ENCODE assay signal across 1 cellular context in genomic region chr1:29230553-29231378, GRCh38.
TF ChIP-seq lines count a peak whose summit lies in the region.

A gene with protein sequence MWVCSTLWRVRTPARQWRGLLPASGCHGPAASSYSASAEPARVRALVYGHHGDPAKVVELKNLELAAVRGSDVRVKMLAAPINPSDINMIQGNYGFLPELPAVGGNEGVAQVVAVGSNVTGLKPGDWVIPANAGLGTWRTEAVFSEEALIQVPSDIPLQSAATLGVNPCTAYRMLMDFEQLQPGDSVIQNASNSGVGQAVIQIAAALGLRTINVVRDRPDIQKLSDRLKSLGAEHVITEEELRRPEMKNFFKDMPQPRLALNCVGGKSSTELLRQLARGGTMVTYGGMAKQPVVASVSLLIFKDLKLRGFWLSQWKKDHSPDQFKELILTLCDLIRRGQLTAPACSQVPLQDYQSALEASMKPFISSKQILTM (minus strand): TSS chr1:29230934. CDS start chr1:29230906, 28 bp downstream.

TF ChIP-seq in GM12878, 131 proteins besides CTCF, POLR2A, EP300 and RAD21 (continued from another document):
- TF ChIP-seq SPI1 (IDR thresholded peaks at IDR 0.05; ENCODE audit: borderline replicate concordance, insufficient read depth, low read depth, low read length): 0 out of 2 replicates have a peak, but pooled peaks have one; percentile 2
- 0 out of 2 replicates have a peak, but pooled peaks have one; percentile 27 for TF ChIP-seq TARDBP (IDR thresholded peaks at IDR 0.05; ENCODE audit: borderline replicate concordance)
- peak; percentile 62; the same call in 1 of the 2 replicates for TF ChIP-seq RFX5 (IDR thresholded peaks at IDR 0.05; ENCODE audit: low read depth, low read length)
- TF ChIP-seq RB1 (IDR thresholded peaks at IDR 0.05; ENCODE audit: borderline replicate concordance): 0 out of 2 replicates have a peak, but pooled peaks have one; percentile 48
- peak; percentile 53; the same call in 1 of the 2 replicates for TF ChIP-seq RELB (IDR thresholded peaks at IDR 0.05; ENCODE audit: low read depth)
- peak; percentile 88 for TF ChIP-seq ESRRA (IDR thresholded peaks at IDR 0.05; ENCODE audit: low read length)
- 0 out of 2 replicates have a peak, but pooled peaks have one; percentile 33 for TF ChIP-seq ZNF207 (IDR thresholded peaks at IDR 0.05; ENCODE audit: borderline replicate concordance)
- TF ChIP-seq, protein P1, sequence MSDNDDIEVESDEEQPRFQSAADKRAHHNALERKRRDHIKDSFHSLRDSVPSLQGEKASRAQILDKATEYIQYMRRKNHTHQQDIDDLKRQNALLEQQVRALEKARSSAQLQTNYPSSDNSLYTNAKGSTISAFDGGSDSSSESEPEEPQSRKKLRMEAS (IDR thresholded peaks at IDR 0.05; ENCODE audit: low read depth, low read length): peak; percentile 91
- TF ChIP-seq HCFC1 (IDR thresholded peaks at IDR 0.05; ENCODE audit: low read length): peak; percentile 75
- TF ChIP-seq ZNF687 (IDR thresholded peaks at IDR 0.05): peak; percentile 77; the same call in 1 of the 2 replicates
- TF ChIP-seq POLR2AphosphoS2 (IDR thresholded peaks at IDR 0.05; ENCODE audit: low read depth, low read length): peak; percentile 90
- TF ChIP-seq RELA (IDR thresholded peaks at IDR 0.05; ENCODE audit: borderline replicate concordance, partially characterized antibody): peak; percentile 32
- TF ChIP-seq PML (IDR thresholded peaks at IDR 0.05; ENCODE audit: low read length): peak; percentile 61; the same call in 1 of the 2 replicates
- TF ChIP-seq STAT1 (conservative IDR thresholded peaks at IDR 0.05): no peak
